ENCODE assay signal across 13 cellular contexts in the genomic region with DNA sequence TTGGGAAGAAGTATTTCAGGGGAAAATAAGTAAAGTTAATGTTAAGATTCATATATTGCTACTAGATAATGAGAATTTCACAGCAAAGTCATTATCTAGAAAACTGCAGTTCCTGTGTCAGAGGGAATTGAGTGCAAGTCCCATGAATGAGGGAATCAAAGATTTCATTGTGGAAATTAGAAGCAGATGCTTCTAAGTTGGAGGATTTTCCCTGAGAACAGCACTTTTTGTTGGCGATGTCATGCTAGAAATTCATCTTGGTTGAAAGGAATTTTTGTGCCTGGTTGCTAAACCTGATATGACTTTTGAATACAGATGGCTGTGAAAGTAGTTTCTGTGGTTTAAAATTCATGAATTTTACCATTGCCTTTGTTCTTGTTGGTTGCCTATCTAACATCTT. TPM values are rescaled to one million over a fixed set of nuclear protein-coding genes. Genes with fewer than 3 reads are reported as not detected.
DNase-seq lines count a peak whose midpoint lies in the region; ATAC-seq, FAIRE-seq and TF ChIP-seq lines count a peak whose summit lies in the region.
"Had no signal": no experiment of that assay in that cellular context is flagged by ENCODE, and none has a peak within 500 bp of the region (broad histone marks: within the 10 kb centered on the region; RNA-seq: fewer than 3 reads in every experiment).

No MANE protein-coding gene starts in this region.

- TF ChIP-seq CTCF in right atrium auricular region (IDR thresholded peaks at IDR 0.05) (no peak), endothelial cell (IDR thresholded peaks at IDR 0.05; ENCODE audit: unreplicated experiment) (no peak)

- DNase-seq in Right ventricle myocardium inferior (ENCODE audit: missing footprints), result no peak
- DNase-seq in right atrium auricular region (ENCODE audit: low spot score), result no peak
- DNase-seq in urothelium cell line (ENCODE audit: low spot score), result no peak
- DNase-seq in endothelial cell (ENCODE audit: low spot score), result no peak
- DNase-seq in iPS-NIHi11 (ENCODE audit: low spot score), result no peak
- DNase-seq: body of pancreas, left colon, pancreas, PC-9 had no signal

- no peaks in the 10 kb centered on the region for H3K36me3 ChIP-seq in right atrium auricular region
- H3K36me3 ChIP-seq: pancreas had no signal

- H3K27me3 Mint-ChIP-seq in endothelial cell (ENCODE audit: unreplicated experiment), result no peaks in the 10 kb centered on the region

- FAIRE-seq in urothelium cell line (lab: Jason Lieb, UNC), result peak; percentile 85
- FAIRE-seq: frontal cortex, pancreas had no signal

- no peaks in the 10 kb centered on the region for H3K36me3 Mint-ChIP-seq in endothelial cell (ENCODE audit: low read depth, unreplicated experiment)

- no peaks in the 10 kb centered on the region for H3K4me1 ChIP-seq in right atrium auricular region
- H3K4me1 ChIP-seq: body of pancreas had no signal

- intact Hi-C loops in Right ventricle myocardium inferior (cut with DNase I), result no loop called here

- H3K27ac ChIP-seq in right atrium auricular region (no peak overlapping the region), cingulate gyrus (ENCODE audit: low read depth, low read length) (peak overlapping the region; percentile 52), layer of hippocampus (ENCODE audit: low read depth, low read length) (peak overlapping the region; percentile 32)
- H3K27ac ChIP-seq: body of pancreas, pancreas, PC-9 had no signal

- peaks cover 6% of the 10 kb centered on the region for H3K4me1 Mint-ChIP-seq in endothelial cell (ENCODE audit: unreplicated experiment)

- no peak overlapping the region for H3K4me3 Mint-ChIP-seq in endothelial cell (ENCODE audit: unreplicated experiment)

- H3K27ac Mint-ChIP-seq in endothelial cell (ENCODE audit: unreplicated experiment), result no peak overlapping the region

- no peaks in the 10 kb centered on the region for H3K9me3 ChIP-seq in right atrium auricular region
- H3K9me3 ChIP-seq: body of pancreas, pancreas had no signal

- H3K27me3 ChIP-seq in right atrium auricular region (no peaks in the 10 kb centered on the region), layer of hippocampus (ENCODE audit: control insufficient read depth, insufficient read depth, low read length) (no peaks in the 10 kb centered on the region)
- H3K27me3 ChIP-seq: body of pancreas, pancreas had no signal

- no peaks in the 10 kb centered on the region for H3K9me3 Mint-ChIP-seq in endothelial cell (ENCODE audit: unreplicated experiment)

- no peak overlapping the region for H3K4me3 ChIP-seq in right atrium auricular region
- H3K4me3 ChIP-seq: body of pancreas, pancreas, PC-9 had no signal

- peak; percentile 70 for ATAC-seq in Right ventricle myocardium inferior
- no peak for ATAC-seq in HG03378 (IDR thresholded peaks at IDR 0.05; ENCODE audit: unreplicated experiment)
- ATAC-seq: body of pancreas, left colon had no signal

RNA-seq across cellular contexts. Expression of a gene that starts 25.6 kb away (rescaled TPM):
- 8.9 TPM for total RNA-seq in Right ventricle myocardium inferior
- 1 to 10 TPM; 7.2 to 7.9 TPM for total RNA-seq in right atrium auricular region
- total RNA-seq in endothelial cell (ENCODE audit: unreplicated experiment), result 45.3 TPM

Comparison
In these comparisons a context has a peak if more than half of its experiments do, and no peak if none do; other contexts are left out.
1. H3K27ac ChIP-seq: peak in cingulate gyrus (single experiment) and layer of hippocampus (single experiment); none in right atrium auricular region (0 of 2).